In genomic region chr12:2317819-2318218, GRCh38 we compare ENCODE assay signal across 19 cellular contexts.
"Had no signal": no experiment of that assay in that cellular context is flagged by ENCODE, and none has a peak within 500 bp of the region (broad histone marks: within the 10 kb centered on the region; RNA-seq: fewer than 3 reads in every experiment).

No MANE protein-coding gene starts in this region.

- H3K4me1 Mint-ChIP-seq: activated CD4-positive, alpha-beta T cell treated with anti-CD3 and anti-CD28 coated beads, Interleukin-2, amount 10 ng/mL, durations not matched to agents 7 days and 5 days; central memory CD8-positive, alpha-beta T cell; stimulated activated naive B cell treated with anti-CD40 and anti-IgM and Interleukin-4, amounts not matched to agents 10 μg/mL and 1 μg/mL and 100 μg/mL, for 72 hours; T-cell had no signal

- H3K79me2 ChIP-seq: parathyroid adenoma had no signal

- DNase-seq: activated CD4-positive, alpha-beta T cell treated with anti-CD3 and anti-CD28 coated beads, Interleukin-2, amount 10 ng/mL, durations not matched to agents 7 days and 5 days; activated CD8-positive, alpha-beta T cell treated with anti-CD3 and anti-CD28 coated beads, Interleukin-2, amount 10 ng/mL, durations not matched to agents 7 days and 5 days; activated naive CD4-positive, alpha-beta T cell treated with anti-CD3 and anti-CD28 coated beads for 36 hours; activated T-cell treated with anti-CD3 and anti-CD28 coated beads, Interleukin-2, amount 50 U/mL, for 24 hours; body of pancreas; erythroblast; foreskin melanocyte; glutamatergic neuron; hippocampal formation; mucosa of descending colon; naive B cell; stimulated activated naive B cell treated with anti-CD40 and anti-IgM and Interleukin-4, amounts not matched to agents 10 μg/mL and 1 μg/mL and 100 μg/mL, for 72 hours; T-cell; T1000 had no signal

- H3K4me3 ChIP-seq: body of pancreas, coronary artery, mucosa of descending colon had no signal

- H3K9ac ChIP-seq: parathyroid adenoma had no signal

- H2AFZ ChIP-seq: parathyroid adenoma had no signal

- H3K9me3 Mint-ChIP-seq: activated CD4-positive, alpha-beta T cell treated with anti-CD3 and anti-CD28 coated beads, Interleukin-2, amount 10 ng/mL, durations not matched to agents 7 days and 5 days; activated naive CD4-positive, alpha-beta T cell treated with anti-CD3 and anti-CD28 coated beads for 36 hours; activated T-cell treated with anti-CD3 and anti-CD28 coated beads, Interleukin-2, amount 50 U/mL, for 24 hours; activated T-helper 2 cell treated with anti-CD3 and anti-CD28 coated beads, Interferon-gamma antibody, Interleukin-2, Interleukin-4, amounts not matched to agents 10 μg/mL and 5 μg/mL and 100 μg/mL, durations not matched to agents 14 hours and 24 hours and 36 hours; central memory CD8-positive, alpha-beta T cell; stimulated activated naive B cell treated with anti-CD40 and anti-IgM and Interleukin-4, amounts not matched to agents 10 μg/mL and 1 μg/mL and 100 μg/mL, for 72 hours; T-cell had no signal

- H3K36me3 Mint-ChIP-seq: stimulated activated naive B cell treated with anti-CD40 and anti-IgM and Interleukin-4, amounts not matched to agents 10 μg/mL and 1 μg/mL and 100 μg/mL, for 72 hours; T-cell had no signal

- H3K27me3 ChIP-seq: body of pancreas, neutrophil had no signal

- H3K4me3 Mint-ChIP-seq: activated CD4-positive, alpha-beta T cell treated with anti-CD3 and anti-CD28 coated beads, Interleukin-2, amount 10 ng/mL, durations not matched to agents 7 days and 5 days; activated CD8-positive, alpha-beta T cell treated with anti-CD3 and anti-CD28 coated beads, Interleukin-2, amount 10 ng/mL, durations not matched to agents 7 days and 5 days; activated naive CD4-positive, alpha-beta T cell treated with anti-CD3 and anti-CD28 coated beads for 36 hours; activated T-cell treated with anti-CD3 and anti-CD28 coated beads, Interleukin-2, amount 50 U/mL, for 24 hours; central memory CD8-positive, alpha-beta T cell; naive B cell; stimulated activated naive B cell treated with anti-CD40 and anti-IgM and Interleukin-4, amounts not matched to agents 10 μg/mL and 1 μg/mL and 100 μg/mL, for 72 hours; T-cell had no signal

- H3K27ac ChIP-seq: body of pancreas, neutrophil, parathyroid adenoma had no signal

- H3K36me3 ChIP-seq: neutrophil had no signal

- H3K9me3 ChIP-seq: body of pancreas, mucosa of descending colon, neutrophil had no signal

- H3K4me1 ChIP-seq: body of pancreas, parathyroid adenoma had no signal

- H3K27ac Mint-ChIP-seq: activated CD4-positive, alpha-beta T cell treated with anti-CD3 and anti-CD28 coated beads, Interleukin-2, amount 10 ng/mL, durations not matched to agents 7 days and 5 days; activated CD8-positive, alpha-beta T cell treated with anti-CD3 and anti-CD28 coated beads, Interleukin-2, amount 10 ng/mL, durations not matched to agents 7 days and 5 days; activated naive CD4-positive, alpha-beta T cell treated with anti-CD3 and anti-CD28 coated beads for 36 hours; activated T-cell treated with anti-CD3 and anti-CD28 coated beads, Interleukin-2, amount 50 U/mL, for 24 hours; activated T-helper 2 cell treated with anti-CD3 and anti-CD28 coated beads, Interferon-gamma antibody, Interleukin-2, Interleukin-4, amounts not matched to agents 10 μg/mL and 5 μg/mL and 100 μg/mL, durations not matched to agents 14 hours and 24 hours and 36 hours; stimulated activated naive B cell treated with anti-CD40 and anti-IgM and Interleukin-4, amounts not matched to agents 10 μg/mL and 1 μg/mL and 100 μg/mL, for 72 hours; T-cell had no signal
